In the genomic region with DNA sequence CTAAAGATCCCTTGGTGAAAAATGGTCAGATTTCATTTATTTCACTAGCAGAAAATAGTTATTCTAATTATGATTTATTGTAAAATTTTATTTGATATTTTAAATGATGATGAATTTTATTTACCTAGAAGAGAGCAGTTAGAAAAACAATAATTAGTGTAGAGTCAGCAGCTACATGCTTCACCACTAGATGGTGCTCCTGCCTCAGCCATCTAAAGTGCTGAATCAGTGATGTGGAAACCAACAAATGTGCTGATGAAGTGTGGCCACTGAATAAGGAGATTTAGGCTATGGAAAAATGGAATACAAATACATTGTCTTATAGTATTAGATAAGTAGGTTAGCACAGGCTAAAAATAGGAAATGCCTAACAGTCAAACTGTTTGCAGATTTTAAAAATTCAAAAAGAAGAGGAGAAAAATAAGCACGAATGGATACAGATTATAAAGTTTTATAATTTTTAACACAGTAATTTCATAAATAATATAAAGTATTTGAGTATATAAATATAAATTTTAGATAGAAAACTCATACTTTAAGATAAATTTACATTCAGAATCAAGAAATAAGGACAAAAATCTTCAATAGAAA, we compare ENCODE assay signal across 8 cellular contexts.
A peak's percentile ranks its signal among the peaks of the same experiment; 100 is the strongest.
DNase-seq lines count a peak whose midpoint lies in the region; ATAC-seq and TF ChIP-seq lines count a peak whose summit lies in the region.

No MANE protein-coding gene starts in this region.

- peak; percentile 68 for ATAC-seq in GM21529 (IDR thresholded peaks at IDR 0.05; ENCODE audit: unreplicated experiment)

- no peaks in the 10 kb centered on the region for H3K27me3 ChIP-seq in WERI-Rb-1 (ENCODE audit: insufficient read depth, low read depth, severe bottlenecking)
- no peaks in the 10 kb centered on the region for H3K27me3 ChIP-seq in breast epithelium

- intact Hi-C loops in breast epithelium (cut with DNase I; ENCODE audit: low total_unique reads), result no loop called here

- no peak for TF ChIP-seq POLR2A in breast epithelium (IDR thresholded peaks at IDR 0.05)

- H3K4me3 ChIP-seq in WERI-Rb-1 (ENCODE audit: low read depth, low read length) (no peak overlapping the region), breast epithelium (no peak overlapping the region)

- H3K36me3 ChIP-seq in WERI-Rb-1 (no peaks in the 10 kb centered on the region), breast epithelium (no peaks in the 10 kb centered on the region)

- H3K27ac ChIP-seq in WERI-Rb-1 (no peak overlapping the region), breast epithelium (no peak overlapping the region)

- peak; percentile 59 for DNase-seq in AG09319 (ENCODE audit: extremely low read depth, low read depth)
- peak; percentile 31 for DNase-seq in NCI-H2171 (lab: John Stamatoyannopoulos, UW)
- DNase-seq in WERI-Rb-1, result peak; percentile 58
- peak; percentile 47 to 58 for DNase-seq in breast epithelium (ENCODE audit: low spot score in 2 of 2)
- peak; percentile 61 for DNase-seq in iPS-NIHi7 (ENCODE audit: extremely low spot score)
- peak; percentile 44 to 76 (median 45) for DNase-seq in stimulated activated CD4-positive, alpha-beta T cell treated with anti-CD3 and anti-CD28 coated beads, Interleukin-12 subunit alpha, Interleukin-12 subunit beta, amount 100 ng/mL, for 48 hours (ENCODE audit: low read depth in 2 of 3, low spot score in 1 of 3)
- DNase-seq in GM19238 (ENCODE audit: insufficient read length, low spot score), result no peak

- H3K9me3 ChIP-seq in WERI-Rb-1 (ENCODE audit: severe bottlenecking) (no peaks in the 10 kb centered on the region), breast epithelium (no peaks in the 10 kb centered on the region)

- H3K4me1 ChIP-seq in breast epithelium, result no peaks in the 10 kb centered on the region

- peak; percentile 91 for TF ChIP-seq CTCF in AG09319 (IDR thresholded peaks at IDR 0.05; ENCODE audit: low read depth, low read length)
- peak; percentile 67 for TF ChIP-seq CTCF in WERI-Rb-1 (IDR thresholded peaks at IDR 0.05; ENCODE audit: low read depth, low read length)
- peak; percentile 88 to 94 (median 90) for TF ChIP-seq CTCF in breast epithelium (IDR thresholded peaks at IDR 0.05)
